ENCODE assay signal across 20 cellular contexts in the genomic region with DNA sequence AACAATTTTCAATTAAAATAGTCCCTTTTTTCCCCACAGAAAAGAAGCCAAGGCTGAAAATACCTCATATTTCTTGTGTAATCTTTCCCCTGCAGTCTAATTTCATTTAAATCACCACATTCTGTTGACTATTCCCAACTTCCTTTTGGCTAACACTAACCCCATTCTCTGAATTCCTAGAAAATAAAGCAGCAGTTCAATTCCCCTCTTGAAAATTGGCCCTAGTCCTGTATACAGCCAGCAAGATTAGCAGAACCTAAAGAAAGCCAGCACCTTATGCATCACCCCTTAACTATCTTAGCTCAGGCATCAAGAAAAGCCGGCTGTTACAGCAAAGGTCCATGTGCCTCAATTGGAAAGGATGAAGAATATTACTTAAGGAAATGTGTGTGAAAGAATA.
DNase-seq lines count a peak whose midpoint lies in the region; ATAC-seq, FAIRE-seq and TF ChIP-seq lines count a peak whose summit lies in the region.
"Had no signal": no experiment of that assay in that cellular context is flagged by ENCODE, and none has a peak within 500 bp of the region (broad histone marks: within the 10 kb centered on the region; RNA-seq: fewer than 3 reads in every experiment).

No MANE protein-coding gene starts in this region.

- peaks cover 23% of the 10 kb centered on the region for H3K36me3 Mint-ChIP-seq in activated naive CD8-positive, alpha-beta T cell treated with anti-CD3 and anti-CD28 coated beads, Interleukin-2, amount 10 ng/mL, durations not matched to agents 7 days and 5 days
- peaks cover 41% of the 10 kb centered on the region for H3K36me3 Mint-ChIP-seq in activated naive CD8-positive, alpha-beta T cell treated with anti-CD3 and anti-CD28 coated beads for 36 hours
- H3K36me3 Mint-ChIP-seq in H9 (ENCODE audit: insufficient read depth in 1 of 3, low read depth in 3 of 3), result peaks cover 68 to 90% (median 88%) of the 10 kb centered on the region in 3 experiments
- H3K36me3 Mint-ChIP-seq in stimulated activated effector memory CD8-positive, alpha-beta T cell treated with anti-CD3 and anti-CD28 coated beads, Interleukin-12 subunit alpha, Interleukin-12 subunit beta, amount 100 ng/mL, for 72 hours, result peaks cover 99% of the 10 kb centered on the region

- H2AK5ac ChIP-seq in H9 (ENCODE audit: insufficient read length, low read length), result no peak overlapping the region

- in situ Hi-C loops in K562 (cut with MboI), result no loop called here

- no peak for DNase-seq in activated naive CD8-positive, alpha-beta T cell treated with anti-CD3 and anti-CD28 coated beads, Interleukin-2, amount 10 ng/mL, durations not matched to agents 7 days and 5 days
- DNase-seq in activated naive CD8-positive, alpha-beta T cell treated with anti-CD3 and anti-CD28 coated beads for 36 hours, result no peak
- no peak for DNase-seq in H9
- DNase-seq in K562 (ENCODE audit: extremely low read depth in 1 of 4, low spot score in 3 of 4), result no peak
- DNase-seq in stimulated activated effector memory CD8-positive, alpha-beta T cell treated with anti-CD3 and anti-CD28 coated beads, Interleukin-12 subunit alpha, Interleukin-12 subunit beta, amount 100 ng/mL, for 72 hours (ENCODE audit: low spot score in 2 of 2), result no peak
- no peak for DNase-seq in SHP77 (lab: John Stamatoyannopoulos, UW)
- no peak for DNase-seq in Right ventricle myocardium superior
- no peak for DNase-seq in EL
- DNase-seq: Calu3; CD4-positive, alpha-beta memory T cell; KBM-7; NCI-H1105; NCI-H2081 treated with DMSO at 0.1 percent for 48 hours; NCI-H510A; NCI-H748 treated with DMSO at 0.1 percent for 48 hours; NK-92 treated with Interleukin-12 subunit alpha and Interleukin-12 subunit beta, amount 100 ng/mL, for 24 hours had no signal

- CTCF ChIA-PET in K562 (lab: Yijun Ruan, JAX; ENCODE audit: low intra/inter-chr PET ratio), result no interaction called here

- WGBS in H9 (ENCODE audit: extremely low coverage, insufficient read length, low lambda C conversion rate), result no CpG with 5 or more reads among the region's 1 CpG
- WGBS in K562 (ENCODE audit: insufficient coverage, low coverage, missing lambda C conversion rate), result 63% methylated on average over 1 of the region's 1 CpG

- no peak overlapping the region for H2BK5ac ChIP-seq in H9 (ENCODE audit: insufficient read length, low read length)

- no peaks in the 10 kb centered on the region for H3K9me1 ChIP-seq in K562 (ENCODE audit: control insufficient read depth, insufficient read depth, low read length)

- no peak overlapping the region for H2BK20ac ChIP-seq in H9 (ENCODE audit: low read depth, low read length, poor library complexity, severe bottlenecking)

- no peak overlapping the region for H3K4me3 ChIP-seq in K562
- H3K4me3 ChIP-seq: BLaER1, SK-N-MC had no signal

- no peak overlapping the region for H2BK15ac ChIP-seq in H9 (ENCODE audit: low read depth, low read length)

- no peaks in the 10 kb centered on the region; the same call in 1 of the 2 replicates for H3K4me1 ChIP-seq in H9 (ENCODE audit: insufficient read depth, low read length)
- H3K4me1 ChIP-seq in K562 (replicated peaks in 1 of 2; ENCODE audit: control insufficient read depth in 2 of 2, insufficient read depth in 2 of 2, low read length in 2 of 2), result no peaks in the 10 kb centered on the region
- H3K4me1 ChIP-seq: BLaER1 had no signal

- H4K8ac ChIP-seq in H9 (replicated peaks; ENCODE audit: insufficient read length, low read depth, low read length), result no peak overlapping the region

- no peak overlapping the region for H3K4ac ChIP-seq in H9 (ENCODE audit: low read depth, low read length)

- no peaks in the 10 kb centered on the region for H3K9me3 Mint-ChIP-seq in activated naive CD8-positive, alpha-beta T cell treated with anti-CD3 and anti-CD28 coated beads, Interleukin-2, amount 10 ng/mL, durations not matched to agents 7 days and 5 days
- H3K9me3 Mint-ChIP-seq in activated naive CD8-positive, alpha-beta T cell treated with anti-CD3 and anti-CD28 coated beads for 36 hours, result no peaks in the 10 kb centered on the region
- no peaks in the 10 kb centered on the region for H3K9me3 Mint-ChIP-seq in H9
- no peaks in the 10 kb centered on the region for H3K9me3 Mint-ChIP-seq in stimulated activated effector memory CD8-positive, alpha-beta T cell treated with anti-CD3 and anti-CD28 coated beads, Interleukin-12 subunit alpha, Interleukin-12 subunit beta, amount 100 ng/mL, for 72 hours
- H3K9me3 Mint-ChIP-seq: CD4-positive, alpha-beta memory T cell had no signal

- H3K23me2 ChIP-seq in H9 (ENCODE audit: insufficient read length, low read depth, low read length, poor library complexity, severe bottlenecking), result no peaks in the 10 kb centered on the region

- H3K79me2 ChIP-seq in H9 (ENCODE audit: insufficient read depth, low read length) (no peaks in the 10 kb centered on the region; the same call in 1 of the 2 replicates), K562 (ENCODE audit: control insufficient read depth, insufficient read depth, low read length) (no peaks in the 10 kb centered on the region)

- no peak overlapping the region for H3K14ac ChIP-seq in H9 (ENCODE audit: insufficient read depth, low read length)

- no peak overlapping the region for H4K91ac ChIP-seq in H9 (ENCODE audit: insufficient read length, low read depth, low read length)

- no peak overlapping the region for H3K56ac ChIP-seq in H9 (ENCODE audit: insufficient read length, low read depth, low read length)

- no peaks in the 10 kb centered on the region for H3K9me3 ChIP-seq in H9 (ENCODE audit: control insufficient read depth, low read depth, low read length)
- no peaks in the 10 kb centered on the region for H3K9me3 ChIP-seq in K562 (replicated peaks; ENCODE audit: control insufficient read depth, insufficient read depth, low read depth, low read length)
- H3K9me3 ChIP-seq: BLaER1 had no signal

- TF ChIP-seq POLR2A in K562 (conservative IDR thresholded peaks at IDR 0.05), result no peak

- peak; percentile 19 for FAIRE-seq in K562 (lab: Jason Lieb, UNC)
- FAIRE-seq: RCC 7860 had no signal

- no peaks in the 10 kb centered on the region for H4K20me1 ChIP-seq in H9 (ENCODE audit: control insufficient read depth, insufficient read depth, insufficient read length)
- no peaks in the 10 kb centered on the region for H4K20me1 ChIP-seq in K562 (replicated peaks; ENCODE audit: control insufficient read depth, insufficient read depth, low read length)
- H4K20me1 ChIP-seq: BLaER1 had no signal

- no peak overlapping the region for H2BK12ac ChIP-seq in H9 (ENCODE audit: insufficient read length, low read depth, low read length)

- H2AFZ ChIP-seq in H9 (ENCODE audit: low read length) (no peak overlapping the region), K562 (ENCODE audit: low read depth, low read length) (no peak overlapping the region)

- intact Hi-C loops in K562 (cut with micrococcal nuclease), result no loop called here
- intact Hi-C loops in Right ventricle myocardium superior (cut with DNase I), result no loop called here

- no peaks in the 10 kb centered on the region for H3K79me1 ChIP-seq in H9 (ENCODE audit: insufficient read depth, low read depth, low read length, poor library complexity, severe bottlenecking)

- no peak for TF ChIP-seq CTCF in H9 (conservative IDR thresholded peaks at IDR 0.05)
- TF ChIP-seq CTCF in K562 (IDR thresholded peaks at IDR 0.05 in 2 of 3, conservative IDR thresholded peaks at IDR 0.05 in 1 of 3; ENCODE audit: insufficient read depth in 2 of 3, low read depth in 1 of 3, low read length in 3 of 3), result no peak

- TF ChIP-seq RAD21 in K562 (CRISPR knock-in tag; conservative IDR thresholded peaks at IDR 0.05 in 1 of 2, IDR thresholded peaks at IDR 0.05 in 1 of 2), result no peak

- no peak overlapping the region for H3K4me2 ChIP-seq in H9 (ENCODE audit: insufficient read depth, insufficient read length, low read length)
- H3K4me2 ChIP-seq in K562 (ENCODE audit: insufficient read depth, low read length), result no peak overlapping the region
- H3K4me2 ChIP-seq: BLaER1 had no signal

- no peaks in the 10 kb centered on the region for H3K27me3 ChIP-seq in H9 (ENCODE audit: insufficient read depth, low read length)
- no peaks in the 10 kb centered on the region for H3K27me3 ChIP-seq in K562 (ENCODE audit: control insufficient read depth in 2 of 2, insufficient read depth in 2 of 2, low read length in 2 of 2)
- H3K27me3 ChIP-seq: BLaER1 had no signal

- POLR2A ChIA-PET in activated naive CD8-positive, alpha-beta T cell treated with anti-CD3 and anti-CD28 coated beads, Interleukin-2, amount 10 ng/mL, durations not matched to agents 7 days and 5 days (lab: Charles Lee), result interaction anchor here (0.7 kb wide), 1 partner anchor 79 kb away, joined by 3 read pairs; a partner anchor contains a TSS
- POLR2A ChIA-PET in K562 (lab: Yijun Ruan, JAX), result no interaction called here

- H3K27ac Mint-ChIP-seq in activated naive CD8-positive, alpha-beta T cell treated with anti-CD3 and anti-CD28 coated beads, Interleukin-2, amount 10 ng/mL, durations not matched to agents 7 days and 5 days, result peak overlapping the region; percentile 5
- H3K27ac Mint-ChIP-seq in activated naive CD8-positive, alpha-beta T cell treated with anti-CD3 and anti-CD28 coated beads for 36 hours, result no peak overlapping the region
- H3K27ac Mint-ChIP-seq in H9, result peak overlapping the region in 1 of 3 experiments; percentile 11; a peak in 2 of 7 replicates
- H3K27ac Mint-ChIP-seq in stimulated activated effector memory CD8-positive, alpha-beta T cell treated with anti-CD3 and anti-CD28 coated beads, Interleukin-12 subunit alpha, Interleukin-12 subunit beta, amount 100 ng/mL, for 72 hours, result peak overlapping the region; percentile 19

- no peak overlapping the region for H2BK120ac ChIP-seq in H9 (ENCODE audit: low read depth, low read length, poor library complexity, severe bottlenecking)

- ATAC-seq in activated naive CD8-positive, alpha-beta T cell treated with anti-CD3 and anti-CD28 coated beads, Interleukin-2, amount 10 ng/mL, durations not matched to agents 7 days and 5 days (ENCODE audit: low read depth), result no peak
- ATAC-seq in K562 (no peak), Right ventricle myocardium superior (ENCODE audit: poor library complexity) (no peak)
- no peak for ATAC-seq in stimulated activated effector memory CD8-positive, alpha-beta T cell treated with anti-CD3 and anti-CD28 coated beads, Interleukin-12 subunit alpha, Interleukin-12 subunit beta, amount 100 ng/mL, for 72 hours
- ATAC-seq: Right ventricle myocardium inferior had no signal

- no peak overlapping the region for H3T11ph ChIP-seq in H9 (ENCODE audit: low read length)

- no peak overlapping the region for H3K23ac ChIP-seq in H9 (ENCODE audit: insufficient read length, low read depth, low read length)

- BruUV-seq in K562 (replicated peaks; lab: Mats Ljungman, UMichigan), result no TSS peak

- no peak overlapping the region for H3K9ac ChIP-seq in H9 (ENCODE audit: extremely low read depth, insufficient read length, low read length)
- H3K9ac ChIP-seq in K562 (ENCODE audit: insufficient read depth in 1 of 2, low read depth in 2 of 2, low read length in 2 of 2), result no peak overlapping the region
- H3K9ac ChIP-seq: BLaER1 had no signal

- H4K5ac ChIP-seq in H9 (ENCODE audit: insufficient read length, low read depth, low read length), result no peak overlapping the region

- H3K4me3 Mint-ChIP-seq in activated naive CD8-positive, alpha-beta T cell treated with anti-CD3 and anti-CD28 coated beads, Interleukin-2, amount 10 ng/mL, durations not matched to agents 7 days and 5 days, result no peak overlapping the region
- H3K4me3 Mint-ChIP-seq in activated naive CD8-positive, alpha-beta T cell treated with anti-CD3 and anti-CD28 coated beads for 36 hours, result no peak overlapping the region
- no peak overlapping the region for H3K4me3 Mint-ChIP-seq in H9
- H3K4me3 Mint-ChIP-seq in stimulated activated effector memory CD8-positive, alpha-beta T cell treated with anti-CD3 and anti-CD28 coated beads, Interleukin-12 subunit alpha, Interleukin-12 subunit beta, amount 100 ng/mL, for 72 hours, result no peak overlapping the region
- H3K4me3 Mint-ChIP-seq: CD4-positive, alpha-beta memory T cell had no signal

- H3K27ac ChIP-seq in H9 (ENCODE audit: insufficient read length, low read depth, low read length) (peak overlapping the region; percentile 46), K562 (ENCODE audit: extremely low read depth, low read depth, low read length) (no peak overlapping the region)
- H3K27ac ChIP-seq: BLaER1, SK-N-MC had no signal

- H3K27me3 Mint-ChIP-seq in activated naive CD8-positive, alpha-beta T cell treated with anti-CD3 and anti-CD28 coated beads, Interleukin-2, amount 10 ng/mL, durations not matched to agents 7 days and 5 days, result no peaks in the 10 kb centered on the region
- no peaks in the 10 kb centered on the region for H3K27me3 Mint-ChIP-seq in activated naive CD8-positive, alpha-beta T cell treated with anti-CD3 and anti-CD28 coated beads for 36 hours
- no peaks in the 10 kb centered on the region for H3K27me3 Mint-ChIP-seq in H9 (ENCODE audit: low read depth)
- H3K27me3 Mint-ChIP-seq: CD4-positive, alpha-beta memory T cell had no signal

- H3K36me3 ChIP-seq in K562 (ENCODE audit: control insufficient read depth, insufficient read depth, low read length), result peaks cover 91% of the 10 kb centered on the region

- H3K18ac ChIP-seq in H9 (ENCODE audit: insufficient read length, low read depth, low read length), result no peak overlapping the region

- H3K4me1 Mint-ChIP-seq in activated naive CD8-positive, alpha-beta T cell treated with anti-CD3 and anti-CD28 coated beads, Interleukin-2, amount 10 ng/mL, durations not matched to agents 7 days and 5 days, result peaks cover 2% of the 10 kb centered on the region
- no peaks in the 10 kb centered on the region for H3K4me1 Mint-ChIP-seq in activated naive CD8-positive, alpha-beta T cell treated with anti-CD3 and anti-CD28 coated beads for 36 hours
- peaks cover 3 to 4% of the 10 kb centered on the region in 2 experiments; a peak in 2 of 4 replicates for H3K4me1 Mint-ChIP-seq in H9
- H3K4me1 Mint-ChIP-seq in stimulated activated effector memory CD8-positive, alpha-beta T cell treated with anti-CD3 and anti-CD28 coated beads, Interleukin-12 subunit alpha, Interleukin-12 subunit beta, amount 100 ng/mL, for 72 hours, result no peaks in the 10 kb centered on the region
- H3K4me1 Mint-ChIP-seq: CD4-positive, alpha-beta memory T cell had no signal

- TF ChIP-seq EP300 in K562 (IDR thresholded peaks at IDR 0.05; ENCODE audit: low read length), result no peak
